ENCODE assay signal across 23 cellular contexts in genomic region chr14:60878121-60878520, GRCh38.
"Had no signal": no experiment of that assay in that cellular context is flagged by ENCODE, and none has a peak within 500 bp of the region (broad histone marks: within the 10 kb centered on the region; RNA-seq: fewer than 3 reads in every experiment).

No MANE protein-coding gene starts in this region.

- H3K9ac ChIP-seq: neural progenitor cell had no signal

- H3K27ac ChIP-seq: coronary artery, esophagus squamous epithelium, left lung, neural progenitor cell, prostate gland, right atrium auricular region, sigmoid colon, thoracic aorta, tibial nerve, upper lobe of left lung had no signal

- H3K9me3 ChIP-seq: prostate gland, thoracic aorta, upper lobe of left lung had no signal

- H3K36me3 ChIP-seq: neural progenitor cell, prostate gland, right atrium auricular region, thoracic aorta had no signal

- FAIRE-seq: kidney, urothelium cell line had no signal

- H3K4me3 Mint-ChIP-seq: naive thymus-derived CD4-positive, alpha-beta T cell; nephron; neural progenitor cell; stimulated activated effector memory CD8-positive, alpha-beta T cell treated with anti-CD3 and anti-CD28 coated beads, Interleukin-12 subunit alpha, Interleukin-12 subunit beta, amount 100 ng/mL, for 72 hours had no signal

- H3K27ac Mint-ChIP-seq: naive thymus-derived CD4-positive, alpha-beta T cell; neural progenitor cell; stimulated activated effector memory CD8-positive, alpha-beta T cell treated with anti-CD3 and anti-CD28 coated beads, Interleukin-12 subunit alpha, Interleukin-12 subunit beta, amount 100 ng/mL, for 72 hours had no signal

- H3K4me1 ChIP-seq: left lung, neural progenitor cell, prostate gland, right atrium auricular region, sigmoid colon, upper lobe of left lung had no signal

- H3K27me3 Mint-ChIP-seq: naive thymus-derived CD4-positive, alpha-beta T cell had no signal

- H2AFZ ChIP-seq: neural progenitor cell had no signal

- DNase-seq: effector memory CD4-positive, alpha-beta T cell; erythroblast; esophagus squamous epithelium; foreskin melanocyte; kidney; left lung; mesendoderm; midbrain; naive thymus-derived CD4-positive, alpha-beta T cell; sigmoid colon; stimulated activated CD4-positive, alpha-beta T cell treated with anti-CD3 and anti-CD28 coated beads, Interleukin-2, amount 100 ng/mL, for 24 hours; stimulated activated CD4-positive, alpha-beta T cell treated with anti-CD3 and anti-CD28 coated beads, Interleukin-4, amount 100 ng/mL, for 24 hours; stimulated activated naive CD4-positive, alpha-beta T cell treated with Interleukin-2 at 50 U/mL for 16 hours; upper lobe of left lung had no signal

- ATAC-seq: left lung; naive thymus-derived CD4-positive, alpha-beta T cell had no signal

- H3K27me3 ChIP-seq: esophagus squamous epithelium, left lung, neural progenitor cell, right atrium auricular region, sigmoid colon, tibial nerve, upper lobe of left lung had no signal

- H3K4me2 ChIP-seq: neural progenitor cell had no signal

- H3K4me1 Mint-ChIP-seq: nephron, neural progenitor cell had no signal

- H3K4me3 ChIP-seq: coronary artery, esophagus squamous epithelium, left lung, neural progenitor cell, prostate gland, right atrium auricular region, sigmoid colon, thoracic aorta, tibial nerve, upper lobe of left lung had no signal
